ENCODE assay signal across 19 cellular contexts in genomic region chr14:102076793-102077759, GRCh38. TPM values are rescaled to one million over a fixed set of nuclear protein-coding genes. Genes with fewer than 3 reads are reported as not detected.
DNase-seq lines count a peak whose midpoint lies in the region; ATAC-seq and TF ChIP-seq lines count a peak whose summit lies in the region.
"Had no signal": no experiment of that assay in that cellular context is flagged by ENCODE, and none has a peak within 500 bp of the region (broad histone marks: within the 10 kb centered on the region; RNA-seq: fewer than 3 reads in every experiment).

No MANE protein-coding gene starts in this region.

- H3K4me1 Mint-ChIP-seq in activated CD8-positive, alpha-beta T cell treated with anti-CD3 and anti-CD28 coated beads, Interleukin-2, amount 10 ng/mL, durations not matched to agents 7 days and 5 days (ENCODE audit: low read depth): peaks cover 16% of the 10 kb centered on the region
- H3K4me1 Mint-ChIP-seq in naive thymus-derived CD4-positive, alpha-beta T cell: peaks cover 7 to 22% (median 14%) of the 10 kb centered on the region in 7 donors

- no peak overlapping the region for H3K27ac Mint-ChIP-seq in activated CD8-positive, alpha-beta T cell treated with anti-CD3 and anti-CD28 coated beads, Interleukin-2, amount 10 ng/mL, durations not matched to agents 7 days and 5 days
- no peak overlapping the region for H3K27ac Mint-ChIP-seq in naive thymus-derived CD4-positive, alpha-beta T cell
- H3K27ac Mint-ChIP-seq: nephron had no signal

- POLR2A ChIA-PET in HEK293 (lab: Yijun Ruan, JAX): interaction anchor here (0.7 to 1.4 kb wide), 6 partner anchors 9 to 178 kb away, joined by 3 to 7 read pairs (median 4); no protein-coding TSS in a partner anchor
- POLR2A ChIA-PET in activated CD8-positive, alpha-beta T cell treated with anti-CD3 and anti-CD28 coated beads, Interleukin-2, amount 10 ng/mL, durations not matched to agents 7 days and 5 days (lab: Charles Lee): interaction anchor here (1.1 to 1.6 kb wide), 2 partner anchors 9 to 12 kb away, joined by 3 to 4 read pairs; no protein-coding TSS in a partner anchor
- POLR2A ChIA-PET in naive thymus-derived CD4-positive, alpha-beta T cell (lab: Charles Lee): no interaction called here

- ATAC-seq in activated CD8-positive, alpha-beta T cell treated with anti-CD3 and anti-CD28 coated beads, Interleukin-2, amount 10 ng/mL, durations not matched to agents 7 days and 5 days: peak; percentile 34
- ATAC-seq in naive thymus-derived CD4-positive, alpha-beta T cell: peak; percentile 14
- ATAC-seq in GM19395 (IDR thresholded peaks at IDR 0.05; ENCODE audit: unreplicated experiment): no peak

- H3K4me3 ChIP-seq in HEK293 (ENCODE audit: low read depth, low read length): no peak overlapping the region
- H3K4me3 ChIP-seq in naive thymus-derived CD4-positive, alpha-beta T cell (ENCODE audit: low read length): no peak overlapping the region
- no peak overlapping the region for H3K4me3 ChIP-seq in SJCRH30
- H3K4me3 ChIP-seq: adrenal gland, upper lobe of left lung had no signal

- no peaks in the 10 kb centered on the region for H3K9me3 Mint-ChIP-seq in activated CD8-positive, alpha-beta T cell treated with anti-CD3 and anti-CD28 coated beads, Interleukin-2, amount 10 ng/mL, durations not matched to agents 7 days and 5 days (ENCODE audit: insufficient read depth)
- H3K9me3 Mint-ChIP-seq in naive thymus-derived CD4-positive, alpha-beta T cell: peaks cover 0 to 5% (median 0%) of the 10 kb centered on the region in 11 donors
- H3K9me3 Mint-ChIP-seq: activated CD4-positive, alpha-beta T cell treated with anti-CD3 and anti-CD28 coated beads, Interleukin-2, amount 10 ng/mL, durations not matched to agents 7 days and 5 days; immature natural killer cell; nephron had no signal

- peak; percentile 35 for DNase-seq in DMS53 (lab: John Stamatoyannopoulos, UW)
- DNase-seq in DMS53 treated with DMSO at 0.1 percent for 48 hours (lab: John Stamatoyannopoulos, UW; ENCODE audit: unreplicated experiment): no peak
- no peak for DNase-seq in activated CD8-positive, alpha-beta T cell treated with anti-CD3 and anti-CD28 coated beads, Interleukin-2, amount 10 ng/mL, durations not matched to agents 7 days and 5 days
- no peak for DNase-seq in naive thymus-derived CD4-positive, alpha-beta T cell
- DNase-seq in SJCRH30: no peak
- no peak for DNase-seq in NOMO-1 (lab: John Stamatoyannopoulos, UW; ENCODE audit: unreplicated experiment in 2 of 2)
- DNase-seq: 8988T; activated CD4-positive, alpha-beta T cell treated with anti-CD3 and anti-CD28 coated beads, Interleukin-2, amount 10 ng/mL, durations not matched to agents 7 days and 5 days; adrenal gland; C1 segment of cervical spinal cord; effector CD4-positive, alpha-beta T cell; immature natural killer cell; NCI-H1930; stimulated activated CD4-positive, alpha-beta T cell treated with anti-CD3 and anti-CD28 coated beads, Interleukin-12 subunit alpha, Interleukin-12 subunit beta, amount 100 ng/mL, for 4 hours; stimulated activated naive CD4-positive, alpha-beta T cell; upper lobe of left lung had no signal

- H3K27me3 Mint-ChIP-seq in activated CD8-positive, alpha-beta T cell treated with anti-CD3 and anti-CD28 coated beads, Interleukin-2, amount 10 ng/mL, durations not matched to agents 7 days and 5 days (ENCODE audit: low read depth): no peaks in the 10 kb centered on the region
- H3K27me3 Mint-ChIP-seq in naive thymus-derived CD4-positive, alpha-beta T cell: no peaks in the 10 kb centered on the region
- H3K27me3 Mint-ChIP-seq: activated CD4-positive, alpha-beta T cell treated with anti-CD3 and anti-CD28 coated beads, Interleukin-2, amount 10 ng/mL, durations not matched to agents 7 days and 5 days had no signal

- CTCF ChIA-PET in HEK293 (lab: Yijun Ruan, JAX): interaction anchor here (0.5 to 0.9 kb wide), 4 partner anchors 19 to 195 kb away, joined by 3 to 5 read pairs (median 4); no protein-coding TSS in a partner anchor
- CTCF ChIA-PET in activated CD8-positive, alpha-beta T cell treated with anti-CD3 and anti-CD28 coated beads, Interleukin-2, amount 10 ng/mL, durations not matched to agents 7 days and 5 days (lab: Charles Lee): no interaction called here
- CTCF ChIA-PET in naive thymus-derived CD4-positive, alpha-beta T cell (lab: Charles Lee): no interaction called here

- H3K36me3 ChIP-seq in HEK293 (ENCODE audit: control insufficient read depth in 2 of 2, insufficient read depth in 1 of 2, low read length in 2 of 2) (peaks cover 39 to 41% of the 10 kb centered on the region in 2 experiments), SJCRH30 (peaks cover 43% of the 10 kb centered on the region)
- H3K36me3 ChIP-seq in naive thymus-derived CD4-positive, alpha-beta T cell (ENCODE audit: control insufficient read depth in 2 of 3, insufficient read depth in 3 of 3, low read length in 3 of 3): peaks cover 10 to 32% (median 25%) of the 10 kb centered on the region in 3 experiments

- H3K4me1 ChIP-seq in HEK293 (ENCODE audit: control insufficient read depth, insufficient read depth, low read length): no peaks in the 10 kb centered on the region
- no peaks in the 10 kb centered on the region for H3K4me1 ChIP-seq in naive thymus-derived CD4-positive, alpha-beta T cell (ENCODE audit: control insufficient read depth in 2 of 2, insufficient read depth in 2 of 2, low read length in 2 of 2)
- H3K4me1 ChIP-seq in SJCRH30: peaks cover 4% of the 10 kb centered on the region

- H3K27ac ChIP-seq in HEK293 (ENCODE audit: extremely low read depth, low read depth, low read length) (no peak overlapping the region), SJCRH30 (no peak overlapping the region)
- H3K27ac ChIP-seq in naive thymus-derived CD4-positive, alpha-beta T cell (ENCODE audit: low read depth, low read length): no peak overlapping the region
- H3K27ac ChIP-seq: adrenal gland, upper lobe of left lung had no signal

- no peak for TF ChIP-seq CTCF in HEK293 (tag by site-specific recombination; IDR thresholded peaks at IDR 0.05)

- intact Hi-C loops in naive thymus-derived CD4-positive, alpha-beta T cell (cut with micrococcal nuclease): no loop called here

- peaks cover 55% of the 10 kb centered on the region for H3K36me3 Mint-ChIP-seq in activated CD8-positive, alpha-beta T cell treated with anti-CD3 and anti-CD28 coated beads, Interleukin-2, amount 10 ng/mL, durations not matched to agents 7 days and 5 days (ENCODE audit: low read depth)
- peaks cover 4 to 38% (median 25%) of the 10 kb centered on the region in 5 donors for H3K36me3 Mint-ChIP-seq in naive thymus-derived CD4-positive, alpha-beta T cell

- H3K4me3 Mint-ChIP-seq in activated CD8-positive, alpha-beta T cell treated with anti-CD3 and anti-CD28 coated beads, Interleukin-2, amount 10 ng/mL, durations not matched to agents 7 days and 5 days: no peak overlapping the region
- H3K4me3 Mint-ChIP-seq in naive thymus-derived CD4-positive, alpha-beta T cell: no peak overlapping the region
- H3K4me3 Mint-ChIP-seq: activated CD4-positive, alpha-beta T cell treated with anti-CD3 and anti-CD28 coated beads, Interleukin-2, amount 10 ng/mL, durations not matched to agents 7 days and 5 days; immature natural killer cell; nephron had no signal

- no peaks in the 10 kb centered on the region for H3K9me3 ChIP-seq in HEK293 (ENCODE audit: control insufficient read depth, insufficient read depth, low read depth, low read length)
- no peaks in the 10 kb centered on the region for H3K9me3 ChIP-seq in naive thymus-derived CD4-positive, alpha-beta T cell (ENCODE audit: control insufficient read depth in 2 of 3, low read length in 3 of 3)
- H3K9me3 ChIP-seq in SJCRH30 (replicated peaks): no peaks in the 10 kb centered on the region; the same call in 1 of the 2 replicates
- H3K9me3 ChIP-seq: adrenal gland, upper lobe of left lung had no signal

- no peaks in the 10 kb centered on the region for H3K27me3 ChIP-seq in naive thymus-derived CD4-positive, alpha-beta T cell (ENCODE audit: control insufficient read depth in 2 of 2, insufficient read depth in 2 of 2, low read length in 2 of 2)
- H3K27me3 ChIP-seq in SJCRH30: no peaks in the 10 kb centered on the region
- H3K27me3 ChIP-seq: adrenal gland, upper lobe of left lung had no signal

TF ChIP-seq in HEK293, 187 proteins besides CTCF, POLR2A, EP300 and RAD21 (continues in another document):
- TF ChIP-seq ZNF302 (tag by site-specific recombination; IDR thresholded peaks at IDR 0.05; ENCODE audit: low read depth) (no peak), MEIS1 (CRISPR knock-in tag; IDR thresholded peaks at IDR 0.05; ENCODE audit: borderline replicate concordance) (no peak), ZNF521 (tag by site-specific recombination; IDR thresholded peaks at IDR 0.05) (no peak), MYNN (tag by site-specific recombination; IDR thresholded peaks at IDR 0.05; ENCODE audit: borderline replicate concordance) (no peak), ZNF121 (tag by site-specific recombination; IDR thresholded peaks at IDR 0.05) (peak; percentile 74), TRIM28 (IDR thresholded peaks at IDR 0.05; ENCODE audit: borderline replicate concordance, low read length) (no peak), ZNF514 (tag by site-specific recombination; IDR thresholded peaks at IDR 0.05) (no peak), ZNF558 (tag by site-specific recombination; IDR thresholded peaks at IDR 0.05) (0 out of 2 replicates have a peak, but pooled peaks have one; percentile 34), ZNF354C (tag by site-specific recombination; IDR thresholded peaks at IDR 0.05; ENCODE audit: borderline replicate concordance, low read depth) (no peak), GLIS2 (tag by site-specific recombination; IDR thresholded peaks at IDR 0.05) (peak; percentile 23; the same call in 1 of the 2 replicates)
- TF ChIP-seq, protein P1, sequence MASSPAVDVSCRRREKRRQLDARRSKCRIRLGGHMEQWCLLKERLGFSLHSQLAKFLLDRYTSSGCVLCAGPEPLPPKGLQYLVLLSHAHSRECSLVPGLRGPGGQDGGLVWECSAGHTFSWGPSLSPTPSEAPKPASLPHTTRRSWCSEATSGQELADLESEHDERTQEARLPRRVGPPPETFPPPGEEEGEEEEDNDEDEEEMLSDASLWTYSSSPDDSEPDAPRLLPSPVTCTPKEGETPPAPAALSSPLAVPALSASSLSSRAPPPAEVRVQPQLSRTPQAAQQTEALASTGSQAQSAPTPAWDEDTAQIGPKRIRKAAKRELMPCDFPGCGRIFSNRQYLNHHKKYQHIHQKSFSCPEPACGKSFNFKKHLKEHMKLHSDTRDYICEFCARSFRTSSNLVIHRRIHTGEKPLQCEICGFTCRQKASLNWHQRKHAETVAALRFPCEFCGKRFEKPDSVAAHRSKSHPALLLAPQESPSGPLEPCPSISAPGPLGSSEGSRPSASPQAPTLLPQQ (tag by site-specific recombination; IDR thresholded peaks at IDR 0.05): 0 out of 2 replicates have a peak, but pooled peaks have one; percentile 20

RNA-seq across cellular contexts. Expression of gene HSP90AA1, which starts 9.8 kb away (rescaled TPM):
- total RNA-seq in activated CD8-positive, alpha-beta T cell treated with anti-CD3 and anti-CD28 coated beads, Interleukin-2, amount 10 ng/mL, durations not matched to agents 7 days and 5 days: 100 to 1,000 TPM; 702 to 715 TPM
- total RNA-seq in naive thymus-derived CD4-positive, alpha-beta T cell: 100 to 1,000 TPM; 229 to 591 (median 361) TPM
- polyA plus RNA-seq in naive thymus-derived CD4-positive, alpha-beta T cell: 100 to 1,000 TPM; 331 to 334 TPM
- total RNA-seq in SJCRH30 (2014; rRNA removed; shearing (Covaris generic)): 650 and 697 TPM in 2 replicates
